In the genomic region with DNA sequence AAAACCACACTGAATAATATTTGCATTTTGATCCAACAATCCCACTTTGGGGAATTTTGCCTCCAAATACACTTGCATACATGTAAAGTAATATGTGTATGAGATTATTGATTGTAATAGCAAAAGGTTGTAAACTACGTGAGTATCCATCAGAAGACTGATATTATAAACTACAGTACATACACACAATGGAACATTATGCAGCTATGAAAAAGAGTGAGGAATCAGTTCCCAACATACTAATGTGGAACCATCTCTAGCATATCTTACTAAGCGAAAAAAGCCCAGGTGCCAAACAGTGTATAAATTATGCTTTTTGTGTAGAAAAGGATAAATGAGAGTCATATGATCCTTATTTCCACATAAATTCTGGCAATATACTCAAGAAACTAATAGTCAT, we compare ENCODE assay signal across 2 cellular contexts.
TF ChIP-seq lines count a peak whose summit lies in the region.

No MANE protein-coding gene starts in this region.

TF ChIP-seq in SK-N-SH, 30 proteins besides CTCF, POLR2A, EP300 and RAD21 (continued from another document):
- TF ChIP-seq, protein P1, sequence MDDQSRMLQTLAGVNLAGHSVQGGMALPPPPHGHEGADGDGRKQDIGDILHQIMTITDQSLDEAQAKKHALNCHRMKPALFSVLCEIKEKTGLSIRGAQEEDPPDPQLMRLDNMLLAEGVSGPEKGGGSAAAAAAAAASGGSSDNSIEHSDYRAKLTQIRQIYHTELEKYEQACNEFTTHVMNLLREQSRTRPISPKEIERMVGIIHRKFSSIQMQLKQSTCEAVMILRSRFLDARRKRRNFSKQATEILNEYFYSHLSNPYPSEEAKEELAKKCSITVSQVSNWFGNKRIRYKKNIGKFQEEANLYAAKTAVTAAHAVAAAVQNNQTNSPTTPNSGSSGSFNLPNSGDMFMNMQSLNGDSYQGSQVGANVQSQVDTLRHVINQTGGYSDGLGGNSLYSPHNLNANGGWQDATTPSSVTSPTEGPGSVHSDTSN (IDR thresholded peaks at IDR 0.05), result no peak
- no peak for TF ChIP-seq ELF1 (IDR thresholded peaks at IDR 0.05)
- no peak for TF ChIP-seq SIN3A (IDR thresholded peaks at IDR 0.05; ENCODE audit: borderline replicate concordance, low read depth, low read length)
- TF ChIP-seq GATA2 (CRISPR knock-in tag; IDR thresholded peaks at IDR 0.05), result no peak
- TF ChIP-seq NFIC (IDR thresholded peaks at IDR 0.05; ENCODE audit: borderline replicate concordance), result no peak
- TF ChIP-seq TCF12 (IDR thresholded peaks at IDR 0.05), result no peak
- TF ChIP-seq, protein P2, sequence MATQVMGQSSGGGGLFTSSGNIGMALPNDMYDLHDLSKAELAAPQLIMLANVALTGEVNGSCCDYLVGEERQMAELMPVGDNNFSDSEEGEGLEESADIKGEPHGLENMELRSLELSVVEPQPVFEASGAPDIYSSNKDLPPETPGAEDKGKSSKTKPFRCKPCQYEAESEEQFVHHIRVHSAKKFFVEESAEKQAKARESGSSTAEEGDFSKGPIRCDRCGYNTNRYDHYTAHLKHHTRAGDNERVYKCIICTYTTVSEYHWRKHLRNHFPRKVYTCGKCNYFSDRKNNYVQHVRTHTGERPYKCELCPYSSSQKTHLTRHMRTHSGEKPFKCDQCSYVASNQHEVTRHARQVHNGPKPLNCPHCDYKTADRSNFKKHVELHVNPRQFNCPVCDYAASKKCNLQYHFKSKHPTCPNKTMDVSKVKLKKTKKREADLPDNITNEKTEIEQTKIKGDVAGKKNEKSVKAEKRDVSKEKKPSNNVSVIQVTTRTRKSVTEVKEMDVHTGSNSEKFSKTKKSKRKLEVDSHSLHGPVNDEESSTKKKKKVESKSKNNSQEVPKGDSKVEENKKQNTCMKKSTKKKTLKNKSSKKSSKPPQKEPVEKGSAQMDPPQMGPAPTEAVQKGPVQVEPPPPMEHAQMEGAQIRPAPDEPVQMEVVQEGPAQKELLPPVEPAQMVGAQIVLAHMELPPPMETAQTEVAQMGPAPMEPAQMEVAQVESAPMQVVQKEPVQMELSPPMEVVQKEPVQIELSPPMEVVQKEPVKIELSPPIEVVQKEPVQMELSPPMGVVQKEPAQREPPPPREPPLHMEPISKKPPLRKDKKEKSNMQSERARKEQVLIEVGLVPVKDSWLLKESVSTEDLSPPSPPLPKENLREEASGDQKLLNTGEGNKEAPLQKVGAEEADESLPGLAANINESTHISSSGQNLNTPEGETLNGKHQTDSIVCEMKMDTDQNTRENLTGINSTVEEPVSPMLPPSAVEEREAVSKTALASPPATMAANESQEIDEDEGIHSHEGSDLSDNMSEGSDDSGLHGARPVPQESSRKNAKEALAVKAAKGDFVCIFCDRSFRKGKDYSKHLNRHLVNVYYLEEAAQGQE (IDR thresholded peaks at IDR 0.05; ENCODE audit: low read depth, low read length), result no peak
- TF ChIP-seq JUND (IDR thresholded peaks at IDR 0.05), result no peak
- no peak for TF ChIP-seq NRF1 (IDR thresholded peaks at IDR 0.05; ENCODE audit: low read depth, low read length)
- TF ChIP-seq RXRA (IDR thresholded peaks at IDR 0.05; ENCODE audit: borderline replicate concordance, low read depth), result no peak
- TF ChIP-seq SMC3 (IDR thresholded peaks at IDR 0.05; ENCODE audit: low read depth, low read length), result no peak
- no peak for TF ChIP-seq CHD2 (IDR thresholded peaks at IDR 0.05; ENCODE audit: low read length, partially characterized antibody)
- TF ChIP-seq RFX5 (IDR thresholded peaks at IDR 0.05; ENCODE audit: low read length), result no peak
- no peak for TF ChIP-seq FOXJ3 (CRISPR knock-in tag; IDR thresholded peaks at IDR 0.05)
TF ChIP-seq in SK-N-SH: peak in this region for 0.

TF ChIP-seq in SK-N-SH treated with all-trans-retinoic acid at 6 μM for 48 hours, 23 proteins besides CTCF, POLR2A, EP300 and RAD21 (continued from another document):
- TF ChIP-seq, protein P3, sequence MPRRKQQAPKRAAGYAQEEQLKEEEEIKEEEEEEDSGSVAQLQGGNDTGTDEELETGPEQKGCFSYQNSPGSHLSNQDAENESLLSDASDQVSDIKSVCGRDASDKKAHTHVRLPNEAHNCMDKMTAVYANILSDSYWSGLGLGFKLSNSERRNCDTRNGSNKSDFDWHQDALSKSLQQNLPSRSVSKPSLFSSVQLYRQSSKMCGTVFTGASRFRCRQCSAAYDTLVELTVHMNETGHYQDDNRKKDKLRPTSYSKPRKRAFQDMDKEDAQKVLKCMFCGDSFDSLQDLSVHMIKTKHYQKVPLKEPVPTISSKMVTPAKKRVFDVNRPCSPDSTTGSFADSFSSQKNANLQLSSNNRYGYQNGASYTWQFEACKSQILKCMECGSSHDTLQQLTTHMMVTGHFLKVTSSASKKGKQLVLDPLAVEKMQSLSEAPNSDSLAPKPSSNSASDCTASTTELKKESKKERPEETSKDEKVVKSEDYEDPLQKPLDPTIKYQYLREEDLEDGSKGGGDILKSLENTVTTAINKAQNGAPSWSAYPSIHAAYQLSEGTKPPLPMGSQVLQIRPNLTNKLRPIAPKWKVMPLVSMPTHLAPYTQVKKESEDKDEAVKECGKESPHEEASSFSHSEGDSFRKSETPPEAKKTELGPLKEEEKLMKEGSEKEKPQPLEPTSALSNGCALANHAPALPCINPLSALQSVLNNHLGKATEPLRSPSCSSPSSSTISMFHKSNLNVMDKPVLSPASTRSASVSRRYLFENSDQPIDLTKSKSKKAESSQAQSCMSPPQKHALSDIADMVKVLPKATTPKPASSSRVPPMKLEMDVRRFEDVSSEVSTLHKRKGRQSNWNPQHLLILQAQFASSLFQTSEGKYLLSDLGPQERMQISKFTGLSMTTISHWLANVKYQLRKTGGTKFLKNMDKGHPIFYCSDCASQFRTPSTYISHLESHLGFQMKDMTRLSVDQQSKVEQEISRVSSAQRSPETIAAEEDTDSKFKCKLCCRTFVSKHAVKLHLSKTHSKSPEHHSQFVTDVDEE (CRISPR knock-in tag; IDR thresholded peaks at IDR 0.05), result no peak
- TF ChIP-seq ZFP30 (CRISPR knock-in tag; IDR thresholded peaks at IDR 0.05) (no peak), ZC3H10 (CRISPR knock-in tag; IDR thresholded peaks at IDR 0.05) (no peak)
